In the genomic region with DNA sequence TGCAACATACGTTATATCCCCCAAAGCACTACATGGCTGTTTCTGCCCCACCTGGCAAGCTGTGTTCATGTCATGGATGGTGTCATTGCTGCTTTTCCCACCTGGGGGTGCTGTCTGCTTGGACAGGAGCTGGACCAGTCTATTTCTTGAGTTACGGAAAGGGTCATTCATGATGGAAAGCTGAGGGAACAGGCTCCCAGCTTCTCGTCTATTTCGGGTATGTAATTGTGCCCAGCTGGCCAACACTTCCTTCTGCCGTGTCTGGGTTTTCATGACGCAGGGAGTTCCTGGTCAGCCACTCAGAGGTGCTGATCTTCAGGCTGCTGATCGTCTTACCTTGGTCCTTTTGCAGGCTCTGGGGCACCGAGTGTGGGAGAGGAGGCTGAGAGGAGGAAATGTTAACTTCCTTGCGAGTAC, we compare ENCODE assay signal across 9 cellular contexts. TPM values are rescaled to one million over a fixed set of nuclear protein-coding genes. Genes with fewer than 3 reads are reported as not detected.
A peak's percentile ranks its signal among the peaks of the same experiment; 100 is the strongest.
DNase-seq lines count a peak whose midpoint lies in the region; ATAC-seq and TF ChIP-seq lines count a peak whose summit lies in the region.
"Had no signal": no experiment of that assay in that cellular context is flagged by ENCODE, and none has a peak within 500 bp of the region (broad histone marks: within the 10 kb centered on the region; RNA-seq: fewer than 3 reads in every experiment).

No MANE protein-coding gene starts in this region.

- no peaks in the 10 kb centered on the region for H3K9me3 ChIP-seq in GM23248 (ENCODE audit: low read depth)

- no peak overlapping the region for H3K9ac ChIP-seq in GM23248

- DNase-seq in AG09309 (ENCODE audit: low read depth) (no peak), GM23248 (peak; percentile 60), RPMI8226 (peak; percentile 33), fibroblast of peridontal ligament (ENCODE audit: extremely low read depth) (peak; percentile 45), osteocyte (ENCODE audit: extremely low spot score, unreplicated experiment) (no peak)

- H3K9me3 Mint-ChIP-seq in osteocyte (ENCODE audit: unreplicated experiment) = no peaks in the 10 kb centered on the region

- H3K36me3 ChIP-seq in GM23248 (ENCODE audit: low read depth) = no peaks in the 10 kb centered on the region

- no peak overlapping the region for H3K4me3 Mint-ChIP-seq in osteocyte (ENCODE audit: unreplicated experiment)

- no peak overlapping the region for H3K27ac ChIP-seq in GM23248

- H3F3A ChIP-seq in GM23248 (ENCODE audit: insufficient read depth) = peaks cover 15% of the 10 kb centered on the region

- H3K9me2 ChIP-seq in GM23248 (ENCODE audit: insufficient read depth) = no peaks in the 10 kb centered on the region

- no peak overlapping the region for H2AFZ ChIP-seq in GM23248

- H3K4me1 ChIP-seq in GM23248 (ENCODE audit: insufficient read depth) = peaks cover 12% of the 10 kb centered on the region

- H3K4me2 ChIP-seq in GM23248 (ENCODE audit: unreplicated experiment) = no peak overlapping the region

- no peaks in the 10 kb centered on the region for H3K36me3 Mint-ChIP-seq in osteocyte (ENCODE audit: unreplicated experiment)

- no peaks in the 10 kb centered on the region for H4K20me1 ChIP-seq in GM23248 (ENCODE audit: insufficient read depth)

- H3K27me3 Mint-ChIP-seq in osteocyte (ENCODE audit: unreplicated experiment) = no peaks in the 10 kb centered on the region

- H3K27ac Mint-ChIP-seq in osteocyte (ENCODE audit: unreplicated experiment) = no peak overlapping the region

- WGBS in GM23248 (ENCODE audit: low coverage in 1 of 2, low lambda C conversion rate in 2 of 2, missing lambda C conversion rate in 2 of 2), 2 experiments = 34 to 39% methylated on average over 9 of the region's 9 CpGs

- ATAC-seq in HG03175 (IDR thresholded peaks at IDR 0.05; ENCODE audit: unreplicated experiment) = no peak
- ATAC-seq in activated CD4-positive, CD25-positive, alpha-beta regulatory T cell treated with anti-CD3 and anti-CD28 coated beads, Interleukin-2, amount 50 U/mL, for 24 hours = no peak
- ATAC-seq in GM19467 (IDR thresholded peaks at IDR 0.05; ENCODE audit: unreplicated experiment) = no peak

- TF ChIP-seq CTCF in AG09309 (IDR thresholded peaks at IDR 0.05; ENCODE audit: control insufficient read depth, insufficient read depth, low read depth, low read length, missing control alignments) = peak; percentile 79
- peak; percentile 75 for TF ChIP-seq CTCF in osteocyte (IDR thresholded peaks at IDR 0.05)

- in situ Hi-C loops in GM23248 (cut with MboI) = loop anchor here (25.0 kb wide), 1 partner anchor 708 kb away; a partner anchor contains a TSS

- H3K4me3 ChIP-seq in AG09309 (ENCODE audit: control insufficient read depth, low read depth, low read length) (no peak overlapping the region), GM23248 (no peak overlapping the region)

- peaks cover 31% of the 10 kb centered on the region for H3K4me1 Mint-ChIP-seq in osteocyte (ENCODE audit: unreplicated experiment)

- H3K27me3 ChIP-seq in GM23248 (replicated peaks; ENCODE audit: insufficient read depth) = no peaks in the 10 kb centered on the region

- H3K79me2 ChIP-seq in GM23248 (ENCODE audit: insufficient read depth) = no peaks in the 10 kb centered on the region

RNA-seq across cellular contexts. Expression of a gene that starts 8.6 kb away (rescaled TPM):
- total RNA-seq in GM23248 (2014; rRNA removed; shearing (Covaris generic)) = not detected in 2 replicates
- not detected in 2 replicates for polyA plus RNA-seq in GM23248 (2016; fragmentation: Nextera tagmentation; extraction: Ambion mirVana)
- not detected in 2 replicates for total RNA-seq in osteocyte
- total RNA-seq: subcutaneous adipose tissue had no signal

Comparison
In these comparisons a context has a peak if more than half of its experiments do, and no peak if none do; other contexts are left out.
1. DNase-seq: peak in GM23248 (single experiment), RPMI8226 (single experiment) and fibroblast of peridontal ligament (single experiment); none in AG09309 (single experiment) and osteocyte (single experiment).